In genomic region chr6:168555618-168556273, GRCh38 we compare ENCODE assay signal across 17 cellular contexts.
DNase-seq lines count a peak whose midpoint lies in the region; ATAC-seq and TF ChIP-seq lines count a peak whose summit lies in the region.
"Had no signal": no experiment of that assay in that cellular context is flagged by ENCODE, and none has a peak within 500 bp of the region (broad histone marks: within the 10 kb centered on the region; RNA-seq: fewer than 3 reads in every experiment).

No MANE protein-coding gene starts in this region.

- H2BK120ac ChIP-seq in neuronal stem cell (ENCODE audit: low read depth, low read length): no peak overlapping the region

- H3K4me3 Mint-ChIP-seq in stimulated activated memory B cell treated with anti-CD40 and anti-IgM and Interleukin-4, amounts not matched to agents 10 μg/mL and 1 μg/mL and 100 μg/mL, for 72 hours: no peak overlapping the region
- H3K4me3 Mint-ChIP-seq in neural progenitor cell: no peak overlapping the region
- H3K4me3 Mint-ChIP-seq: CD8-positive, alpha-beta memory T cell had no signal

- H2AK5ac ChIP-seq in neuronal stem cell (ENCODE audit: low read depth, low read length): peak overlapping the region; percentile 63

- no peak overlapping the region for H2BK5ac ChIP-seq in neuronal stem cell (ENCODE audit: low read length)

- H4K91ac ChIP-seq in neuronal stem cell (ENCODE audit: low read depth, low read length, poor library complexity): no peak overlapping the region

- intact Hi-C loops in Right ventricle myocardium inferior (cut with DNase I): no loop called here
- intact Hi-C loops in left ventricle myocardium superior (cut with micrococcal nuclease): no loop called here
- intact Hi-C loops in uterus (cut with DNase I; ENCODE audit: low total_unique reads): no loop called here

- peak overlapping the region; percentile 56 for H3K14ac ChIP-seq in neuronal stem cell (ENCODE audit: low read length)

- TF ChIP-seq CTCF in uterus (IDR thresholded peaks at IDR 0.05): no peak
- TF ChIP-seq CTCF in neural progenitor cell (IDR thresholded peaks at IDR 0.05): no peak

- no peaks in the 10 kb centered on the region for H4K20me1 ChIP-seq in neural progenitor cell (ENCODE audit: low read depth)
- H4K20me1 ChIP-seq: BLaER1 had no signal

- H3K9me3 Mint-ChIP-seq in stimulated activated memory B cell treated with anti-CD40 and anti-IgM and Interleukin-4, amounts not matched to agents 10 μg/mL and 1 μg/mL and 100 μg/mL, for 72 hours: peaks cover 3% of the 10 kb centered on the region
- H3K9me3 Mint-ChIP-seq in neural progenitor cell: peaks cover 4% of the 10 kb centered on the region
- H3K9me3 Mint-ChIP-seq: CD8-positive, alpha-beta memory T cell had no signal

- no peaks in the 10 kb centered on the region for H3K4me1 Mint-ChIP-seq in stimulated activated memory B cell treated with anti-CD40 and anti-IgM and Interleukin-4, amounts not matched to agents 10 μg/mL and 1 μg/mL and 100 μg/mL, for 72 hours
- H3K4me1 Mint-ChIP-seq in neural progenitor cell: peaks cover 3% of the 10 kb centered on the region
- H3K4me1 Mint-ChIP-seq: CD8-positive, alpha-beta memory T cell had no signal

- H4K8ac ChIP-seq in neuronal stem cell (ENCODE audit: low read depth, low read length): no peak overlapping the region

- no CpG with 5 or more reads among the region's 41 CpGs for WGBS in neuronal stem cell (ENCODE audit: extremely low coverage in 2 of 2, insufficient read length in 2 of 2, insufficient replicate concordance in 1 of 2), 2 donors

- H3K9ac ChIP-seq in neuronal stem cell (ENCODE audit: low read depth, low read length, poor library complexity) (no peak overlapping the region), neural progenitor cell (no peak overlapping the region)
- H3K9ac ChIP-seq: BLaER1 had no signal

- no peaks in the 10 kb centered on the region for H3F3A ChIP-seq in neural progenitor cell (ENCODE audit: low read depth)

- no peak overlapping the region for H3K4me3 ChIP-seq in neuronal stem cell (ENCODE audit: low read length in 2 of 2)
- H3K4me3 ChIP-seq in uterus: no peak overlapping the region
- no peak overlapping the region for H3K4me3 ChIP-seq in neural progenitor cell
- H3K4me3 ChIP-seq: BLaER1, HAP-1 had no signal

- H2BK15ac ChIP-seq in neuronal stem cell (ENCODE audit: low read length): peak overlapping the region; percentile 81

- H3K27me3 Mint-ChIP-seq in stimulated activated memory B cell treated with anti-CD40 and anti-IgM and Interleukin-4, amounts not matched to agents 10 μg/mL and 1 μg/mL and 100 μg/mL, for 72 hours: no peaks in the 10 kb centered on the region
- peaks cover 7% of the 10 kb centered on the region for H3K27me3 Mint-ChIP-seq in neural progenitor cell (ENCODE audit: insufficient read depth, low read depth)
- H3K27me3 Mint-ChIP-seq: CD8-positive, alpha-beta memory T cell had no signal

- H3K9me3 ChIP-seq in neuronal stem cell (replicated peaks in 1 of 2; ENCODE audit: control insufficient read depth in 2 of 2, insufficient read depth in 1 of 2, low read depth in 1 of 2, low read length in 2 of 2) (peaks cover 0 to 3% of the 10 kb centered on the region in 2 donors), uterus (no peaks in the 10 kb centered on the region), neural progenitor cell (ENCODE audit: low read depth) (no peaks in the 10 kb centered on the region)
- H3K9me3 ChIP-seq: Caco-2, HAP-1 had no signal

- H3K27me3 ChIP-seq in neuronal stem cell (ENCODE audit: control insufficient read depth in 3 of 3, insufficient read depth in 3 of 3, low read depth in 1 of 3, low read length in 3 of 3): peaks cover 0 to 2% (median 0%) of the 10 kb centered on the region in 3 experiments
- H3K27me3 ChIP-seq in uterus: no peaks in the 10 kb centered on the region
- H3K27me3 ChIP-seq in neural progenitor cell: peaks cover 3% of the 10 kb centered on the region
- H3K27me3 ChIP-seq: BLaER1 had no signal

- H3K23ac ChIP-seq in neuronal stem cell (ENCODE audit: low read depth, low read length, poor library complexity): peak overlapping the region; percentile 43

- ATAC-seq in Right ventricle myocardium inferior: peak; percentile 18
- no peak for ATAC-seq in left ventricle myocardium superior
- ATAC-seq in stimulated activated memory B cell treated with anti-CD40 and anti-IgM and Interleukin-4, amounts not matched to agents 10 μg/mL and 1 μg/mL and 100 μg/mL, for 72 hours: peak; percentile 48
- no peak for ATAC-seq in HG02870 (IDR thresholded peaks at IDR 0.05; ENCODE audit: unreplicated experiment)

- DNase-seq in Right ventricle myocardium inferior (ENCODE audit: missing footprints) (no peak), left ventricle myocardium superior (no peak), neuronal stem cell (ENCODE audit: low spot score) (no peak), uterus (no peak), RPMI8226 (no peak), neural progenitor cell (ENCODE audit: low spot score) (no peak)
- DNase-seq: AML-193; Caco-2; CD8-positive, alpha-beta memory T cell; DND-41; GDM1; GOT3 had no signal

- H3K27ac ChIP-seq in neuronal stem cell (replicated peaks; ENCODE audit: low read length) (no peak overlapping the region), uterus (peak overlapping the region; percentile 64 to 71), neural progenitor cell (no peak overlapping the region)
- H3K27ac ChIP-seq: 22Rv1, BLaER1 had no signal

- H3K4me2 ChIP-seq in neuronal stem cell (ENCODE audit: insufficient read depth, low read length, poor library complexity, severe bottlenecking): no peak overlapping the region
- no peak overlapping the region for H3K4me2 ChIP-seq in neural progenitor cell
- H3K4me2 ChIP-seq: BLaER1 had no signal

- H3K4me1 ChIP-seq in neuronal stem cell (ENCODE audit: control insufficient read depth in 2 of 2, insufficient read depth in 1 of 2, low read depth in 1 of 2, low read length in 2 of 2): peaks cover 3% of the 10 kb centered on the region in 2 donors
- H3K4me1 ChIP-seq in uterus: peaks cover 0 to 4% of the 10 kb centered on the region in 2 donors
- H3K4me1 ChIP-seq in neural progenitor cell: no peaks in the 10 kb centered on the region
- H3K4me1 ChIP-seq: BLaER1, HAP-1 had no signal

- H2AFZ ChIP-seq in neuronal stem cell (ENCODE audit: low read length) (no peak overlapping the region), neural progenitor cell (replicated peaks) (no peak overlapping the region)

- peaks cover 1% of the 10 kb centered on the region for H3K79me1 ChIP-seq in neuronal stem cell (ENCODE audit: low read depth, low read length)

- peak overlapping the region; percentile 64 for H3K18ac ChIP-seq in neuronal stem cell (ENCODE audit: low read length)

- no peak overlapping the region for H3K27ac Mint-ChIP-seq in stimulated activated memory B cell treated with anti-CD40 and anti-IgM and Interleukin-4, amounts not matched to agents 10 μg/mL and 1 μg/mL and 100 μg/mL, for 72 hours
- no peak overlapping the region for H3K27ac Mint-ChIP-seq in neural progenitor cell
- H3K27ac Mint-ChIP-seq: CD8-positive, alpha-beta memory T cell had no signal

- H3K79me2 ChIP-seq in neural progenitor cell (ENCODE audit: low read depth): no peaks in the 10 kb centered on the region

- H3K4ac ChIP-seq in neuronal stem cell (ENCODE audit: low read length): no peak overlapping the region

- no peaks in the 10 kb centered on the region for H3K36me3 Mint-ChIP-seq in stimulated activated memory B cell treated with anti-CD40 and anti-IgM and Interleukin-4, amounts not matched to agents 10 μg/mL and 1 μg/mL and 100 μg/mL, for 72 hours
- no peaks in the 10 kb centered on the region for H3K36me3 Mint-ChIP-seq in neural progenitor cell
- H3K36me3 Mint-ChIP-seq: CD8-positive, alpha-beta memory T cell had no signal

- no peak for TF ChIP-seq POLR2A in uterus (IDR thresholded peaks at IDR 0.05)

- H2BK12ac ChIP-seq in neuronal stem cell (ENCODE audit: low read length): peak overlapping the region; percentile 97

- H3K36me3 ChIP-seq in neuronal stem cell (replicated peaks in 1 of 2; ENCODE audit: control insufficient read depth in 2 of 2, insufficient read depth in 2 of 2, low read length in 2 of 2) (no peaks in the 10 kb centered on the region), uterus (no peaks in the 10 kb centered on the region), neural progenitor cell (no peaks in the 10 kb centered on the region)
- H3K36me3 ChIP-seq: BLaER1, HAP-1 had no signal

Comparison
In these comparisons a context has a peak if more than half of its experiments do, and no peak if none do; other contexts are left out.
1. ATAC-seq: peak in Right ventricle myocardium inferior (single experiment) and stimulated activated memory B cell treated with anti-CD40 and anti-IgM and Interleukin-4, amounts not matched to agents 10 μg/mL and 1 μg/mL and 100 μg/mL, for 72 hours (single experiment); none in left ventricle myocardium superior (single experiment) and HG02870 (single experiment).
2. H3K27ac ChIP-seq: peak in uterus (2 of 2); none in neuronal stem cell (single experiment) and neural progenitor cell (single experiment).